ENCODE assay signal across 1 cellular context in the genomic region with DNA sequence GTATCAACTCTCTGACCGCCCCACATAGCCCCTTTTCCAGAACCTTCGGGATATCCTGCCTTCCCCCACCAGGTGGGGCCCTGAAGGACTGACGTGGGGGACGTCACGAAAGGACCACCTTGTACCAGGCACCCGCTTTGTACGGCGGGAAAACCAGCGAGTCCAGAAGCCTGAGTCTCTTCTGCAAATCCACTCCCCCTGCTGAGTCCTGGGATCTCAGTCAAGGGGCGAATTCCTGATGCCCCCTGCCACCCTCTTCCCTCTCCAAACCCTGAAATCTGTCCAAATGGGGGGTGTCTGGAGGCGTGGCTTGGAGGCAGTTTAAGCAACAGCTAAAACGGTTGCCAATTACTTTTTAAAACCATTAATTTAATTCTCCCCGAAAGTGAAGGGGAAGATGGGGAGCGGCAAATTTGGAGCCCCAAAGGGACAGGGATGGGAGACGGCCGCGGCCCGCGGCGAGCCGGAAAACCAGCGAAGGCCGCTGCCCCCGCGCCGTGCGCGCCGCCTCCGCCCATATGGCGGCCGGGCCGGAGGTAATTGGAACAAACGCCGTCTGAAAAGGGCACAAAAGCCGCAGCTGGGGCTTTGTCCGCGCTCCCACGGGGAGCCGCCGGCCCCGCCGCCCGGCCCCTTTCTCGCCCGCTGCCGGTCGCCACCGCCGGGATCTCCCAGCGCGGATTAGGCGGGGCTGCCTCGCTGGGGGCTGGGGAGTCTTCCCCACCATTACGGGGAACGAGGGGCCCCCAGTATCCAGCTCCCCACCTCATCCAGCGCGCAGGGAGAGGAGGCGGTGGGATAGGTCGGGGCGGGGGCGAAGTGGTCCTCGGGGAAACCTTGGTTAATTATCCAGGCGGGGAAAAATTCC.
TF ChIP-seq lines count a peak whose summit lies in the region.

No MANE protein-coding gene starts in this region.

TF ChIP-seq in K562, 482 proteins besides CTCF, POLR2A, EP300 and RAD21 (continued from another document and continues in another):
- TF ChIP-seq, protein P1, sequence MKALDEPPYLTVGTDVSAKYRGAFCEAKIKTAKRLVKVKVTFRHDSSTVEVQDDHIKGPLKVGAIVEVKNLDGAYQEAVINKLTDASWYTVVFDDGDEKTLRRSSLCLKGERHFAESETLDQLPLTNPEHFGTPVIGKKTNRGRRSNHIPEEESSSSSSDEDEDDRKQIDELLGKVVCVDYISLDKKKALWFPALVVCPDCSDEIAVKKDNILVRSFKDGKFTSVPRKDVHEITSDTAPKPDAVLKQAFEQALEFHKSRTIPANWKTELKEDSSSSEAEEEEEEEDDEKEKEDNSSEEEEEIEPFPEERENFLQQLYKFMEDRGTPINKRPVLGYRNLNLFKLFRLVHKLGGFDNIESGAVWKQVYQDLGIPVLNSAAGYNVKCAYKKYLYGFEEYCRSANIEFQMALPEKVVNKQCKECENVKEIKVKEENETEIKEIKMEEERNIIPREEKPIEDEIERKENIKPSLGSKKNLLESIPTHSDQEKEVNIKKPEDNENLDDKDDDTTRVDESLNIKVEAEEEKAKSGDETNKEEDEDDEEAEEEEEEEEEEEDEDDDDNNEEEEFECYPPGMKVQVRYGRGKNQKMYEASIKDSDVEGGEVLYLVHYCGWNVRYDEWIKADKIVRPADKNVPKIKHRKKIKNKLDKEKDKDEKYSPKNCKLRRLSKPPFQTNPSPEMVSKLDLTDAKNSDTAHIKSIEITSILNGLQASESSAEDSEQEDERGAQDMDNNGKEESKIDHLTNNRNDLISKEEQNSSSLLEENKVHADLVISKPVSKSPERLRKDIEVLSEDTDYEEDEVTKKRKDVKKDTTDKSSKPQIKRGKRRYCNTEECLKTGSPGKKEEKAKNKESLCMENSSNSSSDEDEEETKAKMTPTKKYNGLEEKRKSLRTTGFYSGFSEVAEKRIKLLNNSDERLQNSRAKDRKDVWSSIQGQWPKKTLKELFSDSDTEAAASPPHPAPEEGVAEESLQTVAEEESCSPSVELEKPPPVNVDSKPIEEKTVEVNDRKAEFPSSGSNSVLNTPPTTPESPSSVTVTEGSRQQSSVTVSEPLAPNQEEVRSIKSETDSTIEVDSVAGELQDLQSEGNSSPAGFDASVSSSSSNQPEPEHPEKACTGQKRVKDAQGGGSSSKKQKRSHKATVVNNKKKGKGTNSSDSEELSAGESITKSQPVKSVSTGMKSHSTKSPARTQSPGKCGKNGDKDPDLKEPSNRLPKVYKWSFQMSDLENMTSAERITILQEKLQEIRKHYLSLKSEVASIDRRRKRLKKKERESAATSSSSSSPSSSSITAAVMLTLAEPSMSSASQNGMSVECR (CRISPR knock-in tag; IDR thresholded peaks at IDR 0.05), result no peak
- no peak for TF ChIP-seq SIRT6 (IDR thresholded peaks at IDR 0.05; ENCODE audit: low read depth, low read length)
- TF ChIP-seq GATA2 (CRISPR knock-in tag; IDR thresholded peaks at IDR 0.05), result no peak
- no peak for TF ChIP-seq HDAC3 (IDR thresholded peaks at IDR 0.05; ENCODE audit: borderline replicate concordance, partially characterized antibody)
- TF ChIP-seq GABPB1 (CRISPR knock-in tag; IDR thresholded peaks at IDR 0.05), result no peak
- TF ChIP-seq, protein P2, sequence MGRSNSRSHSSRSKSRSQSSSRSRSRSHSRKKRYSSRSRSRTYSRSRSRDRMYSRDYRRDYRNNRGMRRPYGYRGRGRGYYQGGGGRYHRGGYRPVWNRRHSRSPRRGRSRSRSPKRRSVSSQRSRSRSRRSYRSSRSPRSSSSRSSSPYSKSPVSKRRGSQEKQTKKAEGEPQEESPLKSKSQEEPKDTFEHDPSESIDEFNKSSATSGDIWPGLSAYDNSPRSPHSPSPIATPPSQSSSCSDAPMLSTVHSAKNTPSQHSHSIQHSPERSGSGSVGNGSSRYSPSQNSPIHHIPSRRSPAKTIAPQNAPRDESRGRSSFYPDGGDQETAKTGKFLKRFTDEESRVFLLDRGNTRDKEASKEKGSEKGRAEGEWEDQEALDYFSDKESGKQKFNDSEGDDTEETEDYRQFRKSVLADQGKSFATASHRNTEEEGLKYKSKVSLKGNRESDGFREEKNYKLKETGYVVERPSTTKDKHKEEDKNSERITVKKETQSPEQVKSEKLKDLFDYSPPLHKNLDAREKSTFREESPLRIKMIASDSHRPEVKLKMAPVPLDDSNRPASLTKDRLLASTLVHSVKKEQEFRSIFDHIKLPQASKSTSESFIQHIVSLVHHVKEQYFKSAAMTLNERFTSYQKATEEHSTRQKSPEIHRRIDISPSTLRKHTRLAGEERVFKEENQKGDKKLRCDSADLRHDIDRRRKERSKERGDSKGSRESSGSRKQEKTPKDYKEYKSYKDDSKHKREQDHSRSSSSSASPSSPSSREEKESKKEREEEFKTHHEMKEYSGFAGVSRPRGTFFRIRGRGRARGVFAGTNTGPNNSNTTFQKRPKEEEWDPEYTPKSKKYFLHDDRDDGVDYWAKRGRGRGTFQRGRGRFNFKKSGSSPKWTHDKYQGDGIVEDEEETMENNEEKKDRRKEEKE (IDR thresholded peaks at IDR 0.05; ENCODE audit: borderline replicate concordance in 1 of 2, control insufficient read depth in 1 of 2, low read depth in 2 of 2, low read length in 1 of 2), result no peak
- no peak for TF ChIP-seq RFX7 (CRISPR knock-in tag; IDR thresholded peaks at IDR 0.05)
- TF ChIP-seq RBM15 (IDR thresholded peaks at IDR 0.05; ENCODE audit: insufficient read depth, low read length), result no peak
- TF ChIP-seq KDM2B (CRISPR knock-in tag; IDR thresholded peaks at IDR 0.05), result no peak
- TF ChIP-seq ELF1 (tag; IDR thresholded peaks at IDR 0.05), result no peak
- no peak for TF ChIP-seq PTRF (tag; IDR thresholded peaks at IDR 0.05)
- TF ChIP-seq ADNP (tag; IDR thresholded peaks at IDR 0.05), result no peak
- TF ChIP-seq CREBBP (IDR thresholded peaks at IDR 0.05; ENCODE audit: low read depth, low read length), result no peak
- TF ChIP-seq, protein P3, sequence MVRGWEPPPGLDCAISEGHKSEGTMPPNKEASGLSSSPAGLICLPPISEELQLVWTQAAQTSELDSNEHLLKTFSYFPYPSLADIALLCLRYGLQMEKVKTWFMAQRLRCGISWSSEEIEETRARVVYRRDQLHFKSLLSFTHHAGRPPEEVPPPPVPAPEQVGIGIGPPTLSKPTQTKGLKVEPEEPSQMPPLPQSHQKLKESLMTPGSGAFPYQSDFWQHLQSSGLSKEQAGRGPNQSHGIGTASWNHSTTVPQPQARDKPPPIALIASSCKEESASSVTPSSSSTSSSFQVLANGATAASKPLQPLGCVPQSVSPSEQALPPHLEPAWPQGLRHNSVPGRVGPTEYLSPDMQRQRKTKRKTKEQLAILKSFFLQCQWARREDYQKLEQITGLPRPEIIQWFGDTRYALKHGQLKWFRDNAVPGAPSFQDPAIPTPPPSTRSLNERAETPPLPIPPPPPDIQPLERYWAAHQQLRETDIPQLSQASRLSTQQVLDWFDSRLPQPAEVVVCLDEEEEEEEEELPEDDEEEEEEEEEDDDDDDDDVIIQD (CRISPR knock-in tag; IDR thresholded peaks at IDR 0.05), result no peak
- no peak for TF ChIP-seq ATF1 (CRISPR knock-in tag; IDR thresholded peaks at IDR 0.05)
- TF ChIP-seq ATF1 (tag; IDR thresholded peaks at IDR 0.05), result no peak
- no peak for TF ChIP-seq SMARCC2 (IDR thresholded peaks at IDR 0.05; ENCODE audit: low read depth)
- TF ChIP-seq, protein P4, sequence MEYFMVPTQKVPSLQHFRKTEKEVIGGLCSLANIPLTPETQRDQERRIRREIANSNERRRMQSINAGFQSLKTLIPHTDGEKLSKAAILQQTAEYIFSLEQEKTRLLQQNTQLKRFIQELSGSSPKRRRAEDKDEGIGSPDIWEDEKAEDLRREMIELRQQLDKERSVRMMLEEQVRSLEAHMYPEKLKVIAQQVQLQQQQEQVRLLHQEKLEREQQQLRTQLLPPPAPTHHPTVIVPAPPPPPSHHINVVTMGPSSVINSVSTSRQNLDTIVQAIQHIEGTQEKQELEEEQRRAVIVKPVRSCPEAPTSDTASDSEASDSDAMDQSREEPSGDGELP (CRISPR knock-in tag; IDR thresholded peaks at IDR 0.05; ENCODE audit: borderline replicate concordance), result peak; percentile 14; the same call in 1 of the 2 replicates
- no peak for TF ChIP-seq RBM14 (IDR thresholded peaks at IDR 0.05; ENCODE audit: borderline replicate concordance, insufficient read depth, low read depth, low read length)
- TF ChIP-seq, protein P5, sequence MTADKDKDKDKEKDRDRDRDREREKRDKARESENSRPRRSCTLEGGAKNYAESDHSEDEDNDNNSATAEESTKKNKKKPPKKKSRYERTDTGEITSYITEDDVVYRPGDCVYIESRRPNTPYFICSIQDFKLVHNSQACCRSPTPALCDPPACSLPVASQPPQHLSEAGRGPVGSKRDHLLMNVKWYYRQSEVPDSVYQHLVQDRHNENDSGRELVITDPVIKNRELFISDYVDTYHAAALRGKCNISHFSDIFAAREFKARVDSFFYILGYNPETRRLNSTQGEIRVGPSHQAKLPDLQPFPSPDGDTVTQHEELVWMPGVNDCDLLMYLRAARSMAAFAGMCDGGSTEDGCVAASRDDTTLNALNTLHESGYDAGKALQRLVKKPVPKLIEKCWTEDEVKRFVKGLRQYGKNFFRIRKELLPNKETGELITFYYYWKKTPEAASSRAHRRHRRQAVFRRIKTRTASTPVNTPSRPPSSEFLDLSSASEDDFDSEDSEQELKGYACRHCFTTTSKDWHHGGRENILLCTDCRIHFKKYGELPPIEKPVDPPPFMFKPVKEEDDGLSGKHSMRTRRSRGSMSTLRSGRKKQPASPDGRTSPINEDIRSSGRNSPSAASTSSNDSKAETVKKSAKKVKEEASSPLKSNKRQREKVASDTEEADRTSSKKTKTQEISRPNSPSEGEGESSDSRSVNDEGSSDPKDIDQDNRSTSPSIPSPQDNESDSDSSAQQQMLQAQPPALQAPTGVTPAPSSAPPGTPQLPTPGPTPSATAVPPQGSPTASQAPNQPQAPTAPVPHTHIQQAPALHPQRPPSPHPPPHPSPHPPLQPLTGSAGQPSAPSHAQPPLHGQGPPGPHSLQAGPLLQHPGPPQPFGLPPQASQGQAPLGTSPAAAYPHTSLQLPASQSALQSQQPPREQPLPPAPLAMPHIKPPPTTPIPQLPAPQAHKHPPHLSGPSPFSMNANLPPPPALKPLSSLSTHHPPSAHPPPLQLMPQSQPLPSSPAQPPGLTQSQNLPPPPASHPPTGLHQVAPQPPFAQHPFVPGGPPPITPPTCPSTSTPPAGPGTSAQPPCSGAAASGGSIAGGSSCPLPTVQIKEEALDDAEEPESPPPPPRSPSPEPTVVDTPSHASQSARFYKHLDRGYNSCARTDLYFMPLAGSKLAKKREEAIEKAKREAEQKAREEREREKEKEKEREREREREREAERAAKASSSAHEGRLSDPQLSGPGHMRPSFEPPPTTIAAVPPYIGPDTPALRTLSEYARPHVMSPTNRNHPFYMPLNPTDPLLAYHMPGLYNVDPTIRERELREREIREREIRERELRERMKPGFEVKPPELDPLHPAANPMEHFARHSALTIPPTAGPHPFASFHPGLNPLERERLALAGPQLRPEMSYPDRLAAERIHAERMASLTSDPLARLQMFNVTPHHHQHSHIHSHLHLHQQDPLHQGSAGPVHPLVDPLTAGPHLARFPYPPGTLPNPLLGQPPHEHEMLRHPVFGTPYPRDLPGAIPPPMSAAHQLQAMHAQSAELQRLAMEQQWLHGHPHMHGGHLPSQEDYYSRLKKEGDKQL (CRISPR knock-in tag; IDR thresholded peaks at IDR 0.05; ENCODE audit: borderline replicate concordance), result no peak
- no peak for TF ChIP-seq EHMT2 (IDR thresholded peaks at IDR 0.05)
- TF ChIP-seq ETV5 (CRISPR knock-in tag; IDR thresholded peaks at IDR 0.05; ENCODE audit: low read depth), result 0 out of 2 replicates have a peak, but pooled peaks have one; percentile 44
- peak in 1 of 3 experiments; percentile 44 for TF ChIP-seq YY1 (IDR thresholded peaks at IDR 0.05; ENCODE audit: borderline replicate concordance in 1 of 3, control insufficient read depth in 1 of 3, extremely low read depth in 1 of 3, insufficient read depth in 3 of 3, insufficient read length in 1 of 3, insufficient replicate concordance in 2 of 3, low read depth in 1 of 3, low read length in 2 of 3)
- no peak for TF ChIP-seq PCBP2 (IDR thresholded peaks at IDR 0.05; ENCODE audit: low read depth, low read length, poor library complexity, severe bottlenecking)
- TF ChIP-seq DDX20 (tag; IDR thresholded peaks at IDR 0.05; ENCODE audit: low read depth), result no peak
- TF ChIP-seq, protein P6, sequence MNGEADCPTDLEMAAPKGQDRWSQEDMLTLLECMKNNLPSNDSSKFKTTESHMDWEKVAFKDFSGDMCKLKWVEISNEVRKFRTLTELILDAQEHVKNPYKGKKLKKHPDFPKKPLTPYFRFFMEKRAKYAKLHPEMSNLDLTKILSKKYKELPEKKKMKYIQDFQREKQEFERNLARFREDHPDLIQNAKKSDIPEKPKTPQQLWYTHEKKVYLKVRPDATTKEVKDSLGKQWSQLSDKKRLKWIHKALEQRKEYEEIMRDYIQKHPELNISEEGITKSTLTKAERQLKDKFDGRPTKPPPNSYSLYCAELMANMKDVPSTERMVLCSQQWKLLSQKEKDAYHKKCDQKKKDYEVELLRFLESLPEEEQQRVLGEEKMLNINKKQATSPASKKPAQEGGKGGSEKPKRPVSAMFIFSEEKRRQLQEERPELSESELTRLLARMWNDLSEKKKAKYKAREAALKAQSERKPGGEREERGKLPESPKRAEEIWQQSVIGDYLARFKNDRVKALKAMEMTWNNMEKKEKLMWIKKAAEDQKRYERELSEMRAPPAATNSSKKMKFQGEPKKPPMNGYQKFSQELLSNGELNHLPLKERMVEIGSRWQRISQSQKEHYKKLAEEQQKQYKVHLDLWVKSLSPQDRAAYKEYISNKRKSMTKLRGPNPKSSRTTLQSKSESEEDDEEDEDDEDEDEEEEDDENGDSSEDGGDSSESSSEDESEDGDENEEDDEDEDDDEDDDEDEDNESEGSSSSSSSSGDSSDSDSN (IDR thresholded peaks at IDR 0.05; ENCODE audit: borderline replicate concordance in 1 of 2, low read depth in 2 of 2, low read length in 2 of 2), result peak; percentile 59 to 60; a peak in 1 of 4 replicates
- TF ChIP-seq ZNF24 (IDR thresholded peaks at IDR 0.05), result no peak
- TF ChIP-seq, protein P7, sequence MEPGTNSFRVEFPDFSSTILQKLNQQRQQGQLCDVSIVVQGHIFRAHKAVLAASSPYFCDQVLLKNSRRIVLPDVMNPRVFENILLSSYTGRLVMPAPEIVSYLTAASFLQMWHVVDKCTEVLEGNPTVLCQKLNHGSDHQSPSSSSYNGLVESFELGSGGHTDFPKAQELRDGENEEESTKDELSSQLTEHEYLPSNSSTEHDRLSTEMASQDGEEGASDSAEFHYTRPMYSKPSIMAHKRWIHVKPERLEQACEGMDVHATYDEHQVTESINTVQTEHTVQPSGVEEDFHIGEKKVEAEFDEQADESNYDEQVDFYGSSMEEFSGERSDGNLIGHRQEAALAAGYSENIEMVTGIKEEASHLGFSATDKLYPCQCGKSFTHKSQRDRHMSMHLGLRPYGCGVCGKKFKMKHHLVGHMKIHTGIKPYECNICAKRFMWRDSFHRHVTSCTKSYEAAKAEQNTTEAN (CRISPR knock-in tag; IDR thresholded peaks at IDR 0.05), result no peak
- TF ChIP-seq, protein P8, sequence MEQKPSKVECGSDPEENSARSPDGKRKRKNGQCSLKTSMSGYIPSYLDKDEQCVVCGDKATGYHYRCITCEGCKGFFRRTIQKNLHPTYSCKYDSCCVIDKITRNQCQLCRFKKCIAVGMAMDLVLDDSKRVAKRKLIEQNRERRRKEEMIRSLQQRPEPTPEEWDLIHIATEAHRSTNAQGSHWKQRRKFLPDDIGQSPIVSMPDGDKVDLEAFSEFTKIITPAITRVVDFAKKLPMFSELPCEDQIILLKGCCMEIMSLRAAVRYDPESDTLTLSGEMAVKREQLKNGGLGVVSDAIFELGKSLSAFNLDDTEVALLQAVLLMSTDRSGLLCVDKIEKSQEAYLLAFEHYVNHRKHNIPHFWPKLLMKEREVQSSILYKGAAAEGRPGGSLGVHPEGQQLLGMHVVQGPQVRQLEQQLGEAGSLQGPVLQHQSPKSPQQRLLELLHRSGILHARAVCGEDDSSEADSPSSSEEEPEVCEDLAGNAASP (IDR thresholded peaks at IDR 0.05), result no peak
- no peak for TF ChIP-seq PCBP1 (IDR thresholded peaks at IDR 0.05; ENCODE audit: low read depth, low read length, poor library complexity, severe bottlenecking)
- TF ChIP-seq ZNF23 (CRISPR knock-in tag; IDR thresholded peaks at IDR 0.05), result no peak
- no peak for TF ChIP-seq SNIP1 (IDR thresholded peaks at IDR 0.05; ENCODE audit: low read depth)
- no peak for TF ChIP-seq CBX3 (IDR thresholded peaks at IDR 0.05; ENCODE audit: borderline replicate concordance in 1 of 2, low read length in 2 of 2)
- peak; percentile 21 for TF ChIP-seq HNRNPLL (IDR thresholded peaks at IDR 0.05; ENCODE audit: low read depth, low read length, poor library complexity, severe bottlenecking)
